In the genomic region with DNA sequence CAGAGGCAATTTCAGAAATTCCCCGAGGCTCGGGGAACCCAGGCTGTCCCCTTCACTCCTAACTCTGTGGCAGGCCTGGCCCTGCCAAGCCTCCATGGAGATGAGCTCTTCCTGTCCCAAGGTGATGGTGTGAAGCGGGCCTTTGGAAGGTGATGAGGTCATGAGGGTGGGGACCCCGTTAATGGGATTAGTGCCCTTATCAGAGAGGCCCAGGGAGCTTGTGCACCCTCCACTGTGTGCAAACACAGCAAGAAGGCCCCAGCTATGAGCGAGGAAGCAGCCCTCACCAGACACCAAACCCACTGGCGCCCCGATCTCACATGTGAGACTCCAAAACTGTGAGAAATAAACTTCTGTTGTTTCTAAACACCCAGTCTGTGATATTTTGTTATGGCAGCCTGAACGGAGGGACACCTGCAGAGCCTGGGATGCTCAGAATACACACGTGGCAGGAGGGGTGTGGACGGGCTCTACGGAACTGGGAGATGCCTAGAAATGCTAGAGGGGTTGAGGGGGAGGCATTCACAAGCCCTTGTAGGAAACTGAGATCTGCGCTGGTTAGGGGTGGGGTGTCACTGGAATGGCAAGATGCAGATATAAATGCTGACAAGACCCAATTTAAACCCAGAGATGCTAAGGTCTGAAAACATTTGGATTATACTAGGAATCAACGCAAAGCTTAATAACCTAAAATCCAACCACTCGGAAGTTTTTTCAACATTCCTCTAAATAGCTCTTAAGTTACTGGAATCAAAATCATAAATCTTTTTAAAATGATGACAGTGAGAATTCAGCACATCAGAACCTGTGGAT, we compare ENCODE assay signal across 26 cellular contexts. TPM values are rescaled to one million over a fixed set of nuclear protein-coding genes. Genes with fewer than 3 reads are reported as not detected.
A peak's percentile ranks its signal among the peaks of the same experiment; 100 is the strongest.
DNase-seq lines count a peak whose midpoint lies in the region; ATAC-seq and TF ChIP-seq lines count a peak whose summit lies in the region.
"Had no signal": no experiment of that assay in that cellular context is flagged by ENCODE, and none has a peak within 500 bp of the region (broad histone marks: within the 10 kb centered on the region; RNA-seq: fewer than 3 reads in every experiment).

No MANE protein-coding gene starts in this region.

- ATAC-seq in Right ventricle myocardium inferior (no peak), left ventricle myocardium superior (no peak), RWPE2 (ENCODE audit: low read depth) (no peak), GM18502 (IDR thresholded peaks at IDR 0.05; ENCODE audit: poor library complexity, unreplicated experiment) (no peak), GM19452 (IDR thresholded peaks at IDR 0.05; ENCODE audit: unreplicated experiment) (no peak)
- ATAC-seq: GM12878, Panc1 had no signal

- H3K9me3 ChIP-seq in RWPE2 (ENCODE audit: severe bottlenecking), result peaks cover 4% of the 10 kb centered on the region
- H3K9me3 ChIP-seq in suprapubic skin, result no peaks in the 10 kb centered on the region
- H3K9me3 ChIP-seq: BE2C had no signal

- no peak for TF ChIP-seq CTCF in RWPE2 (IDR thresholded peaks at IDR 0.05; ENCODE audit: poor library complexity, severe bottlenecking)
- TF ChIP-seq CTCF in nephron (IDR thresholded peaks at IDR 0.05; ENCODE audit: unreplicated experiment in 3 of 3), result no peak
- TF ChIP-seq CTCF in suprapubic skin (IDR thresholded peaks at IDR 0.05), result no peak

- H3K4me1 Mint-ChIP-seq in nephron, result peaks cover 64% of the 10 kb centered on the region
- H3K4me1 Mint-ChIP-seq: CD8-positive, alpha-beta memory T cell had no signal

- H3K27ac ChIP-seq in RWPE2 (ENCODE audit: poor library complexity, severe bottlenecking) (no peak overlapping the region), suprapubic skin (no peak overlapping the region)
- H3K27ac ChIP-seq: KMS-11, SJSA1 had no signal

- no peaks in the 10 kb centered on the region for H3K4me1 ChIP-seq in RWPE2 (ENCODE audit: insufficient read depth, poor library complexity, severe bottlenecking)
- H3K4me1 ChIP-seq in suprapubic skin, result peaks cover 19% of the 10 kb centered on the region
- H3K4me1 ChIP-seq: BE2C had no signal

- WGBS in suprapubic skin, result 90% methylated on average over 14 of the region's 14 CpGs

- peak overlapping the region in 2 of 3 experiments; percentile 30 to 47 for H3K27ac Mint-ChIP-seq in nephron
- H3K27ac Mint-ChIP-seq: CD8-positive, alpha-beta memory T cell had no signal

- H3K27me3 ChIP-seq in RWPE2 (ENCODE audit: insufficient read depth, poor library complexity, severe bottlenecking) (no peaks in the 10 kb centered on the region), suprapubic skin (no peaks in the 10 kb centered on the region)
- H3K27me3 ChIP-seq: BE2C, SJSA1 had no signal

- H3K36me3 ChIP-seq in RWPE2 (ENCODE audit: low read depth) (no peaks in the 10 kb centered on the region), suprapubic skin (no peaks in the 10 kb centered on the region)
- H3K36me3 ChIP-seq: BE2C, SJSA1 had no signal

- peaks cover 9% of the 10 kb centered on the region for H3K27me3 Mint-ChIP-seq in nephron (ENCODE audit: low read depth)

- no peak for TF ChIP-seq EP300 in suprapubic skin (IDR thresholded peaks at IDR 0.05)

- no peaks in the 10 kb centered on the region for H3K36me3 Mint-ChIP-seq in nephron (ENCODE audit: low read depth)
- H3K36me3 Mint-ChIP-seq: CD14-positive monocyte; CD8-positive, alpha-beta memory T cell had no signal

- peaks cover 14% of the 10 kb centered on the region for H3K9me3 Mint-ChIP-seq in nephron

- TF ChIP-seq POLR2A in suprapubic skin (IDR thresholded peaks at IDR 0.05), result no peak

- intact Hi-C loops in Right ventricle myocardium inferior (cut with DNase I), result no loop called here
- intact Hi-C loops in left ventricle myocardium superior (cut with micrococcal nuclease), result no loop called here

- no peak overlapping the region for H3K4me3 ChIP-seq in RWPE2 (ENCODE audit: severe bottlenecking)
- no peak overlapping the region for H3K4me3 ChIP-seq in suprapubic skin
- H3K4me3 ChIP-seq: GM12878, SJSA1 had no signal

- DNase-seq in Right ventricle myocardium inferior (ENCODE audit: missing footprints), result peak; percentile 37
- DNase-seq in left ventricle myocardium superior, result no peak
- peak; percentile 52 for DNase-seq in RWPE2 (ENCODE audit: low spot score)
- peak; percentile 22 to 71 for DNase-seq in suprapubic skin (ENCODE audit: low spot score in 2 of 2)
- DNase-seq in OCI-M1 (lab: John Stamatoyannopoulos, UW), result no peak
- DNase-seq: 8988T, ACHN, DMS 273 treated with DMSO at 0.1 percent for 48 hours, DMS79, EL, GDM1, H7, MM.1S, NCI-H2029 treated with DMSO at 0.1 percent for 48 hours, NCI-H446 treated with DMSO at 0.1 percent for 48 hours, NCI-H526 had no signal

- no peak overlapping the region for H3K4me3 Mint-ChIP-seq in nephron
- H3K4me3 Mint-ChIP-seq: CD14-positive monocyte; CD8-positive, alpha-beta memory T cell had no signal

RNA-seq across cellular contexts. Expression of a gene that starts 46.9 kb away (rescaled TPM):
- total RNA-seq in Right ventricle myocardium inferior, result 3.7 TPM
- 4.3 TPM for total RNA-seq in left ventricle myocardium superior
- total RNA-seq in suprapubic skin, result 1 to 10 TPM; 3.1 to 5.5 (median 4.3) TPM
- total RNA-seq: CD8-positive, alpha-beta memory T cell had no signal

Comparison
In these comparisons a context has a peak if more than half of its experiments do, and no peak if none do; other contexts are left out.
1. DNase-seq: peak in Right ventricle myocardium inferior (single experiment), RWPE2 (single experiment) and suprapubic skin (2 of 2); none in left ventricle myocardium superior (single experiment) and OCI-M1 (single experiment).